Comparison of ENCODE assay signal across 14 cellular contexts in genomic region chr19:5632657-5633056, GRCh38. TPM values are rescaled to one million over a fixed set of nuclear protein-coding genes. Genes with fewer than 3 reads are reported as not detected.
DNase-seq lines count a peak whose midpoint lies in the region; ATAC-seq and TF ChIP-seq lines count a peak whose summit lies in the region.
"Had no signal": no experiment of that assay in that cellular context is flagged by ENCODE, and none has a peak within 500 bp of the region (broad histone marks: within the 10 kb centered on the region; RNA-seq: fewer than 3 reads in every experiment).

No MANE protein-coding gene starts in this region.

- H3K9me3 ChIP-seq in liver (ENCODE audit: control insufficient read depth in 4 of 4, low read length in 3 of 4) (no peaks in the 10 kb centered on the region), transverse colon (no peaks in the 10 kb centered on the region)
- H3K9me3 ChIP-seq: A549 had no signal

- no peak for DNase-seq in activated naive CD4-positive, alpha-beta T cell treated with anti-CD3 and anti-CD28 coated beads for 36 hours
- no peak for DNase-seq in activated naive CD4-positive, alpha-beta T cell (lab: John Stamatoyannopoulos, UW)
- peak; percentile 21 for DNase-seq in transverse colon
- DNase-seq in GF-D8 (lab: John Stamatoyannopoulos, UW) = no peak
- DNase-seq: activated CD8-positive, alpha-beta memory T cell treated with anti-CD3 and anti-CD28 coated beads for 24 hours; activated gamma-delta T cell treated with Interleukin-2 at 50 U/mL for 16 hours; cortex of kidney; GOT3; mammary epithelial cell; T-helper 1 cell had no signal

- in situ Hi-C loops in transverse colon (cut with MboI; ENCODE audit: low pct_ligation_motif_present in 1 of 4, low pct_unique_long_range_greater_than_20kb in 1 of 4, low sequenced_read_pairs in 3 of 4) = no loop called here

- peak overlapping the region; percentile 17 for H3K27ac Mint-ChIP-seq in activated naive CD4-positive, alpha-beta T cell treated with anti-CD3 and anti-CD28 coated beads for 36 hours

- H3K9me3 Mint-ChIP-seq in activated naive CD4-positive, alpha-beta T cell treated with anti-CD3 and anti-CD28 coated beads for 36 hours = no peaks in the 10 kb centered on the region
- H3K9me3 Mint-ChIP-seq: WTC11 had no signal

- peaks cover 70% of the 10 kb centered on the region for H3K4me1 Mint-ChIP-seq in activated naive CD4-positive, alpha-beta T cell treated with anti-CD3 and anti-CD28 coated beads for 36 hours (ENCODE audit: low read depth)

- H3K4me3 Mint-ChIP-seq in activated naive CD4-positive, alpha-beta T cell treated with anti-CD3 and anti-CD28 coated beads for 36 hours = no peak overlapping the region
- H3K4me3 Mint-ChIP-seq: WTC11 had no signal

- TF ChIP-seq POLR2A in transverse colon (IDR thresholded peaks at IDR 0.05) = no peak

- peaks cover 9 to 52% (median 39%) of the 10 kb centered on the region in 4 donors for H3K4me1 ChIP-seq in liver (ENCODE audit: control insufficient read depth in 4 of 4, insufficient read depth in 4 of 4, low read length in 3 of 4)
- peaks cover 20 to 67% (median 36%) of the 10 kb centered on the region in 4 donors for H3K4me1 ChIP-seq in transverse colon

- ATAC-seq in HG02678 (IDR thresholded peaks at IDR 0.05; ENCODE audit: unreplicated experiment) = no peak
- ATAC-seq: A549, WTC11 had no signal

- H3K36me3 ChIP-seq in liver (ENCODE audit: control insufficient read depth in 4 of 4, insufficient read depth in 3 of 4, low read depth in 1 of 4, low read length in 3 of 4) (peaks cover under 1 to 5% (median 2%) of the 10 kb centered on the region in 4 donors), transverse colon (peaks cover 0 to 15% (median 2%) of the 10 kb centered on the region in 4 donors)

- CTCF ChIA-PET in activated naive CD4-positive, alpha-beta T cell treated with anti-CD3 and anti-CD28 coated beads for 36 hours (lab: Charles Lee) = no interaction called here

- TF ChIP-seq EP300 in transverse colon (IDR thresholded peaks at IDR 0.05; ENCODE audit: low read depth) = no peak

- H3K27ac ChIP-seq in liver (ENCODE audit: low read depth in 1 of 2, low read length in 2 of 2) = peak overlapping the region; percentile 15 to 23
- H3K27ac ChIP-seq in transverse colon = peak overlapping the region in 2 of 4 donors; percentile 5 to 61
- H3K27ac ChIP-seq: A549 had no signal

- H3K36me3 Mint-ChIP-seq in activated naive CD4-positive, alpha-beta T cell treated with anti-CD3 and anti-CD28 coated beads for 36 hours (ENCODE audit: low read depth) = peaks cover 27% of the 10 kb centered on the region

- intact Hi-C loops in activated naive CD4-positive, alpha-beta T cell treated with anti-CD3 and anti-CD28 coated beads for 36 hours (cut with micrococcal nuclease) = no loop called here
- intact Hi-C loops in transverse colon (cut with DNase I; ENCODE audit: low total_unique reads) = no loop called here

- H3K9ac ChIP-seq in liver (ENCODE audit: low read depth in 1 of 2, low read length in 2 of 2) = no peak overlapping the region

- H3K4me3 ChIP-seq in liver (ENCODE audit: low read depth in 1 of 3, low read length in 3 of 3) (no peak overlapping the region), transverse colon (no peak overlapping the region)
- H3K4me3 ChIP-seq: A549 had no signal

- no peaks in the 10 kb centered on the region for H3K27me3 Mint-ChIP-seq in activated naive CD4-positive, alpha-beta T cell treated with anti-CD3 and anti-CD28 coated beads for 36 hours (ENCODE audit: low read depth)

- H3K27me3 ChIP-seq in liver (ENCODE audit: control insufficient read depth in 4 of 4, insufficient read depth in 4 of 4, low read length in 3 of 4) (no peaks in the 10 kb centered on the region), transverse colon (no peaks in the 10 kb centered on the region)

- WGBS in liver = 54% methylated on average over 5 of the region's 5 CpGs
- WGBS in transverse colon (ENCODE audit: low coverage in 1 of 2), 2 donors = 81 to 84% methylated on average over 3 to 5 of the region's 5 CpGs

- TF ChIP-seq CTCF in liver (IDR thresholded peaks at IDR 0.05; ENCODE audit: low read depth, low read length, missing input control) (no peak), transverse colon (IDR thresholded peaks at IDR 0.05) (no peak)

- no peak for TF ChIP-seq RAD21 in liver (IDR thresholded peaks at IDR 0.05)

TF ChIP-seq in liver, 16 proteins besides CTCF, POLR2A, EP300 and RAD21:
- no peak for TF ChIP-seq REST (IDR thresholded peaks at IDR 0.05)
- peak; percentile 21 to 57 for TF ChIP-seq HNF4A (conservative IDR thresholded peaks at IDR 0.05)
- TF ChIP-seq YY1 (IDR thresholded peaks at IDR 0.05) = no peak
- no peak for TF ChIP-seq SP1 (IDR thresholded peaks at IDR 0.05)
- TF ChIP-seq FOXA1 (IDR thresholded peaks at IDR 0.05) = no peak
- TF ChIP-seq, protein P1, sequence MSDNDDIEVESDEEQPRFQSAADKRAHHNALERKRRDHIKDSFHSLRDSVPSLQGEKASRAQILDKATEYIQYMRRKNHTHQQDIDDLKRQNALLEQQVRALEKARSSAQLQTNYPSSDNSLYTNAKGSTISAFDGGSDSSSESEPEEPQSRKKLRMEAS (IDR thresholded peaks at IDR 0.05) = no peak
- no peak for TF ChIP-seq GABPA (IDR thresholded peaks at IDR 0.05 in 1 of 2, conservative IDR thresholded peaks at IDR 0.05 in 1 of 2)
- TF ChIP-seq EGR1 (IDR thresholded peaks at IDR 0.05; ENCODE audit: low read depth in 2 of 2) = no peak
- no peak for TF ChIP-seq JUND (IDR thresholded peaks at IDR 0.05)
- TF ChIP-seq TAF1 (conservative IDR thresholded peaks at IDR 0.05) = no peak
- peak in 1 of 2 donors; percentile 51 for TF ChIP-seq RXRA (IDR thresholded peaks at IDR 0.05)

RNA-seq across cellular contexts. Expression of gene SAFB, which starts 9.8 kb away (rescaled TPM):
- total RNA-seq in activated naive CD4-positive, alpha-beta T cell treated with anti-CD3 and anti-CD28 coated beads for 36 hours = 100 to 1,000 TPM; 120 to 129 TPM
- total RNA-seq in liver (10 to 100 TPM; 52.1 to 65.0 TPM), transverse colon (100 to 1,000 TPM in 3 of 4 donors, 10 to 100 TPM in 1; 90.5 to 368 (median 185) TPM)
- 10 to 100 TPM; 16.5 to 24.8 TPM for polyA plus RNA-seq in liver

RNA-seq across cellular contexts. Expression of gene SAFB2, which starts 10.1 kb away (rescaled TPM):
- total RNA-seq in activated naive CD4-positive, alpha-beta T cell treated with anti-CD3 and anti-CD28 coated beads for 36 hours = 100 to 1,000 TPM; 108 to 118 TPM
- total RNA-seq in liver = 10 to 100 TPM; 25.8 to 57.8 TPM
- 10 to 100 TPM; 18.7 to 31.2 TPM for polyA plus RNA-seq in liver
- total RNA-seq in transverse colon = 100 to 1,000 TPM in 2 of 4 donors, 10 to 100 TPM in 2; 64.0 to 283 (median 124) TPM

RNA-seq across cellular contexts. Expression of gene MICOS13, which starts 47.7 kb away (rescaled TPM):
- total RNA-seq in activated naive CD4-positive, alpha-beta T cell treated with anti-CD3 and anti-CD28 coated beads for 36 hours = 10 to 100 TPM; 43.3 to 44.8 TPM
- total RNA-seq in liver (10 to 100 TPM; 11.5 to 19.0 TPM), transverse colon (10 to 100 TPM; 30.3 to 73.5 (median 52.6) TPM)
- polyA plus RNA-seq in liver = 10 to 100 TPM; 42.7 to 84.0 TPM

RNA-seq across cellular contexts. Expression of gene HSD11B1L, which starts 48.2 kb away (rescaled TPM):
- total RNA-seq in activated naive CD4-positive, alpha-beta T cell treated with anti-CD3 and anti-CD28 coated beads for 36 hours = 1 to 10 TPM; 2.6 to 3.0 TPM
- total RNA-seq in liver = 1 to 10 TPM; 1.3 to 1.4 TPM
- polyA plus RNA-seq in liver = 1 to 10 TPM; 2.4 to 2.5 TPM
- total RNA-seq in transverse colon = 10 to 100 TPM; 10.8 to 30.1 (median 16.6) TPM

RNA-seq across cellular contexts. Expression of gene RPL36, which starts 57.4 kb away (rescaled TPM):
- total RNA-seq in activated naive CD4-positive, alpha-beta T cell treated with anti-CD3 and anti-CD28 coated beads for 36 hours = 1,000 to 10,000 TPM; 1,916 to 2,003 TPM
- total RNA-seq in liver (100 to 1,000 TPM in 1 of 2 donors, 10 to 100 TPM in 1; 47.2 to 251 TPM), transverse colon (100 to 1,000 TPM in 3 of 4 donors, 10 to 100 TPM in 1; 87.9 to 636 (median 329) TPM)
- 100 to 1,000 TPM; 390 to 556 TPM for polyA plus RNA-seq in liver
